In the genomic region with DNA sequence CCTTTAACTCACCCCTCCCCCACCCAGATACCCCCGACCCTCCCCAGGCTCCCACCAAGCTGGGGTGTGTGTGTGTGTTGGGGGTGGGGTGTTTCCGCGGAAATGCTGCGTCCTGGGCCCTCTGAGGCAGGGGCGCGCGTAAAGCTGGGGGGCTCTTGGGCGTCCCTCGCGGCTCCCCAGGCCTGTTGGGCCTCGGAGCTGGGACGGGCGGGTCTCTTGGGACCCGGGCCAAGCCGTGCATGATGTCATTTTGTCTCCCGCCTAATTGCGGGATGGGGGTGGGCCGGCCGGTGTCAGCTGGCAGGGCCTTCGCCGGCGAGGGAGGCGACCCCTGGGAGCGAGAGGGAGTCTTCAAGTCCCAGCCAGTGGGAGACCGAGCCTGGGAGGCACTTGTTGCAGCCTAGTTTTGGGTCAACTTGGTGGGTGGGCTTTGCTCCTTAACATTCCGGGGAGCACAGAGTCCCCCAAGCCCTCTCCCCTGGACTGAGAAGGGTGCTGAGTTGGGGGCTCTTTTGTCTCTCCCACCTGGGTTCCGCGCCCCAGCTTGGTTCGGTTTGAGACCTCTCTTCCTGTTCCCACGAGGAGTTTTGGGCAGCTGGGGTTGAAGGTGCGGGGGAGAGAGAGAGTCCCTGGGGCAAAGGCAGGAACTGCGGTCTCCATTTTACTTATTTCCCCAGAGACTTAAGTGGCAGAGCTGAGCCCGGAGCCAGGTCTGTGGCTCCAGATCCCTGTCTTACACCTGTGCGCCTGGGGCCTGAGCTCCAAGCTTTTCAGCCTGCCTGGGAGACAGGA, we compare ENCODE assay signal across 1 cellular context.
TF ChIP-seq lines count a peak whose summit lies in the region.

No MANE protein-coding gene starts in this region.

TF ChIP-seq in HepG2, 621 proteins besides CTCF, POLR2A, EP300 and RAD21 (continued from another document and continues in another):
- TF ChIP-seq, protein P1, sequence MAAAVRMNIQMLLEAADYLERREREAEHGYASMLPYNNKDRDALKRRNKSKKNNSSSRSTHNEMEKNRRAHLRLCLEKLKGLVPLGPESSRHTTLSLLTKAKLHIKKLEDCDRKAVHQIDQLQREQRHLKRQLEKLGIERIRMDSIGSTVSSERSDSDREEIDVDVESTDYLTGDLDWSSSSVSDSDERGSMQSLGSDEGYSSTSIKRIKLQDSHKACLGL (CRISPR knock-in tag; IDR thresholded peaks at IDR 0.05), result peak; percentile 25
- TF ChIP-seq ZNF543 (CRISPR knock-in tag; IDR thresholded peaks at IDR 0.05), result 0 out of 2 replicates have a peak, but pooled peaks have one; percentile 2
- TF ChIP-seq NFYC (CRISPR knock-in tag; IDR thresholded peaks at IDR 0.05), result no peak
- no peak for TF ChIP-seq ISX (CRISPR knock-in tag; conservative IDR thresholded peaks at IDR 0.05)
- no peak for TF ChIP-seq ZIK1 (CRISPR knock-in tag; IDR thresholded peaks at IDR 0.05; ENCODE audit: borderline replicate concordance, low read depth)
- TF ChIP-seq ZSCAN21 (CRISPR knock-in tag; IDR thresholded peaks at IDR 0.05; ENCODE audit: borderline replicate concordance), result no peak
- no peak for TF ChIP-seq ZNF530 (CRISPR knock-in tag; IDR thresholded peaks at IDR 0.05; ENCODE audit: low read depth)
- no peak for TF ChIP-seq ZNF121 (CRISPR knock-in tag; IDR thresholded peaks at IDR 0.05)
- TF ChIP-seq HCFC1 (IDR thresholded peaks at IDR 0.05; ENCODE audit: low read depth, low read length), result no peak
- no peak for TF ChIP-seq ZNF142 (CRISPR knock-in tag; IDR thresholded peaks at IDR 0.05)
- TF ChIP-seq, protein P2, sequence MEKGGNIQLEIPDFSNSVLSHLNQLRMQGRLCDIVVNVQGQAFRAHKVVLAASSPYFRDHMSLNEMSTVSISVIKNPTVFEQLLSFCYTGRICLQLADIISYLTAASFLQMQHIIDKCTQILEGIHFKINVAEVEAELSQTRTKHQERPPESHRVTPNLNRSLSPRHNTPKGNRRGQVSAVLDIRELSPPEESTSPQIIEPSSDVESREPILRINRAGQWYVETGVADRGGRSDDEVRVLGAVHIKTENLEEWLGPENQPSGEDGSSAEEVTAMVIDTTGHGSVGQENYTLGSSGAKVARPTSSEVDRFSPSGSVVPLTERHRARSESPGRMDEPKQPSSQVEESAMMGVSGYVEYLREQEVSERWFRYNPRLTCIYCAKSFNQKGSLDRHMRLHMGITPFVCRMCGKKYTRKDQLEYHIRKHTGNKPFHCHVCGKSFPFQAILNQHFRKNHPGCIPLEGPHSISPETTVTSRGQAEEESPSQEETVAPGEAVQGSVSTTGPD (CRISPR knock-in tag; IDR thresholded peaks at IDR 0.05), result 0 out of 2 replicates have a peak, but pooled peaks have one; percentile 28
- no peak for TF ChIP-seq THAP11 (CRISPR knock-in tag; IDR thresholded peaks at IDR 0.05)
- TF ChIP-seq ZXDC (CRISPR knock-in tag; IDR thresholded peaks at IDR 0.05), result peak; percentile 38; the same call in 1 of the 2 replicates
- TF ChIP-seq SKIL (CRISPR knock-in tag; IDR thresholded peaks at IDR 0.05; ENCODE audit: borderline replicate concordance), result no peak
- TF ChIP-seq JUN (CRISPR knock-in tag; IDR thresholded peaks at IDR 0.05), result no peak
- 0 out of 2 replicates have a peak, but pooled peaks have one; percentile 21 for TF ChIP-seq ZNF605 (CRISPR knock-in tag; IDR thresholded peaks at IDR 0.05)
- TF ChIP-seq ZNF326 (CRISPR knock-in tag; IDR thresholded peaks at IDR 0.05; ENCODE audit: borderline replicate concordance), result no peak
- no peak for TF ChIP-seq RELA (CRISPR knock-in tag; IDR thresholded peaks at IDR 0.05)
- peak; percentile 24; the same call in 1 of the 2 replicates for TF ChIP-seq MTA1 (CRISPR knock-in tag; IDR thresholded peaks at IDR 0.05; ENCODE audit: borderline replicate concordance)
- TF ChIP-seq KDM2A (CRISPR knock-in tag; IDR thresholded peaks at IDR 0.05; ENCODE audit: borderline replicate concordance, low read depth), result 0 out of 2 replicates have a peak, but pooled peaks have one; percentile 5
- no peak for TF ChIP-seq CHD2 (IDR thresholded peaks at IDR 0.05; ENCODE audit: low read depth, low read length)
- TF ChIP-seq ZNF33A (CRISPR knock-in tag; IDR thresholded peaks at IDR 0.05; ENCODE audit: borderline replicate concordance), result no peak
- TF ChIP-seq ZNF101 (CRISPR knock-in tag; IDR thresholded peaks at IDR 0.05; ENCODE audit: borderline replicate concordance, low read depth), result no peak
- TF ChIP-seq ZBTB7B (CRISPR knock-in tag; IDR thresholded peaks at IDR 0.05), result peak; percentile 56; the same call in 1 of the 2 replicates
- TF ChIP-seq, protein P3, sequence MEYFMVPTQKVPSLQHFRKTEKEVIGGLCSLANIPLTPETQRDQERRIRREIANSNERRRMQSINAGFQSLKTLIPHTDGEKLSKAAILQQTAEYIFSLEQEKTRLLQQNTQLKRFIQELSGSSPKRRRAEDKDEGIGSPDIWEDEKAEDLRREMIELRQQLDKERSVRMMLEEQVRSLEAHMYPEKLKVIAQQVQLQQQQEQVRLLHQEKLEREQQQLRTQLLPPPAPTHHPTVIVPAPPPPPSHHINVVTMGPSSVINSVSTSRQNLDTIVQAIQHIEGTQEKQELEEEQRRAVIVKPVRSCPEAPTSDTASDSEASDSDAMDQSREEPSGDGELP (IDR thresholded peaks at IDR 0.05; ENCODE audit: borderline replicate concordance, low read depth), result peak; percentile 58; the same call in 1 of the 2 replicates
- 0 out of 2 replicates have a peak, but pooled peaks have one; percentile 59 for TF ChIP-seq ZBTB42 (CRISPR knock-in tag; IDR thresholded peaks at IDR 0.05)
- TF ChIP-seq HES4 (CRISPR knock-in tag; IDR thresholded peaks at IDR 0.05; ENCODE audit: borderline replicate concordance), result peak; percentile 78; the same call in 1 of the 2 replicates
- TF ChIP-seq, protein P4, sequence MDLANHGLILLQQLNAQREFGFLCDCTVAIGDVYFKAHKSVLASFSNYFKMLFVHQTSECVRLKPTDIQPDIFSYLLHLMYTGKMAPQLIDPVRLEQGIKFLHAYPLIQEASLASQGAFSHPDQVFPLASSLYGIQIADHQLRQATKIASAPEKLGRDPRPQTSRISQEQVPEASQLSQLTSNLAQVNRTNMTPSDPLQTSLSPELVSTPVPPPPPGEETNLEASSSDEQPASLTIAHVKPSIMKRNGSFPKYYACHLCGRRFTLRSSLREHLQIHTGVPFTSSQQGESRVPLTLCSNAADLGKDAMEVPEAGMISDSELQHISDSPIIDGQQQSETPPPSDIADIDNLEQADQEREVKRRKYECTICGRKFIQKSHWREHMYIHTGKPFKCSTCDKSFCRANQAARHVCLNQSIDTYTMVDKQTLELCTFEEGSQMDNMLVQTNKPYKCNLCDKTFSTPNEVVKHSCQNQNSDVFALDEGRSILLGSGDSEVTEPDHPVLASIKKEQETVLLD (CRISPR knock-in tag; IDR thresholded peaks at IDR 0.05; ENCODE audit: low read depth), result peak; percentile 3; the same call in 1 of the 2 replicates
- TF ChIP-seq KAT2B (IDR thresholded peaks at IDR 0.05; ENCODE audit: borderline replicate concordance, low read depth, low read length), result 0 out of 2 replicates have a peak, but pooled peaks have one; percentile 7
- TF ChIP-seq CBX5 (CRISPR knock-in tag; IDR thresholded peaks at IDR 0.05; ENCODE audit: borderline replicate concordance), result 0 out of 2 replicates have a peak, but pooled peaks have one; percentile 32
- TF ChIP-seq ZFP36L2 (CRISPR knock-in tag; IDR thresholded peaks at IDR 0.05), result no peak
- TF ChIP-seq ARHGAP35 (CRISPR knock-in tag; IDR thresholded peaks at IDR 0.05; ENCODE audit: borderline replicate concordance), result no peak
- TF ChIP-seq SUZ12 (IDR thresholded peaks at IDR 0.05; ENCODE audit: low read depth, low read length), result no peak
- TF ChIP-seq ZNF234 (CRISPR knock-in tag; conservative IDR thresholded peaks at IDR 0.05), result 0 out of 2 replicates have a peak, but pooled peaks have one; percentile 8
- no peak for TF ChIP-seq SYNCRIP (IDR thresholded peaks at IDR 0.05; ENCODE audit: insufficient read depth, low read depth, low read length)
- TF ChIP-seq CREB1 (IDR thresholded peaks at IDR 0.05), result no peak
- TF ChIP-seq CREB1 (CRISPR knock-in tag; IDR thresholded peaks at IDR 0.05), result no peak
- TF ChIP-seq KAT8 (CRISPR knock-in tag; IDR thresholded peaks at IDR 0.05), result no peak
- peak; percentile 28 for TF ChIP-seq ZC3H13 (CRISPR knock-in tag; IDR thresholded peaks at IDR 0.05)
- TF ChIP-seq NCOR1 (IDR thresholded peaks at IDR 0.05; ENCODE audit: borderline replicate concordance, low read length), result no peak
- TF ChIP-seq THRA (CRISPR knock-in tag; IDR thresholded peaks at IDR 0.05; ENCODE audit: borderline replicate concordance), result no peak
- TF ChIP-seq RXRA (CRISPR knock-in tag; IDR thresholded peaks at IDR 0.05), result no peak; the same call in 1 of the 2 replicates
- peak; percentile 65; the same call in 1 of the 2 replicates for TF ChIP-seq ZBTB7A (CRISPR knock-in tag; IDR thresholded peaks at IDR 0.05)
- no peak for TF ChIP-seq NFATC3 (CRISPR knock-in tag; IDR thresholded peaks at IDR 0.05)
- TF ChIP-seq ZNF343 (CRISPR knock-in tag; IDR thresholded peaks at IDR 0.05), result no peak
- no peak for TF ChIP-seq MXD4 (CRISPR knock-in tag; IDR thresholded peaks at IDR 0.05)
- no peak for TF ChIP-seq ZNF230 (CRISPR knock-in tag; IDR thresholded peaks at IDR 0.05)
- TF ChIP-seq ZNF891 (CRISPR knock-in tag; IDR thresholded peaks at IDR 0.05), result peak; percentile 33; the same call in 1 of the 2 replicates
